19 cellular contexts compared by ENCODE assay signal in genomic region chr3:103126111-103126510, GRCh38.
DNase-seq lines count a peak whose midpoint lies in the region; ATAC-seq and TF ChIP-seq lines count a peak whose summit lies in the region.
"Had no signal": no experiment of that assay in that cellular context is flagged by ENCODE, and none has a peak within 500 bp of the region (broad histone marks: within the 10 kb centered on the region; RNA-seq: fewer than 3 reads in every experiment).

No MANE protein-coding gene starts in this region.

- no peaks in the 10 kb centered on the region for H3K27me3 ChIP-seq in effector memory CD4-positive, alpha-beta T cell (replicated peaks; ENCODE audit: control insufficient read depth, insufficient read depth, low read length, poor library complexity, severe bottlenecking)
- H3K27me3 ChIP-seq: body of pancreas, dorsolateral prefrontal cortex, neural progenitor cell, right lobe of liver had no signal

- DNase-seq in kidney tubule cell (ENCODE audit: low spot score) = peak; percentile 46
- DNase-seq in GM03348 (ENCODE audit: low spot score) = no peak
- no peak for DNase-seq in NCI-H1105 treated with DMSO at 0.1 percent for 48 hours (lab: John Stamatoyannopoulos, UW)
- no peak for DNase-seq in effector memory CD4-positive, alpha-beta T cell
- DNase-seq: activated CD4-positive, alpha-beta memory T cell treated with anti-CD3 and anti-CD28 coated beads, Interleukin-2, amount 10 ng/mL, durations not matched to agents 7 days and 5 days; activated effector memory CD4-positive, alpha-beta T cell treated with Interleukin-2 at 50 U/mL for 16 hours; body of pancreas; C1 segment of cervical spinal cord; dorsolateral prefrontal cortex; mammary epithelial cell; right lobe of liver; SIG-M5; stimulated activated CD4-positive, alpha-beta T cell treated with anti-CD3 and anti-CD28 coated beads, Interleukin-4, amount 100 ng/mL, for 4 hours had no signal

- H3K27ac Mint-ChIP-seq in stimulated activated memory B cell treated with anti-CD40 and anti-IgM and Interleukin-4, amounts not matched to agents 10 μg/mL and 1 μg/mL and 100 μg/mL, for 72 hours = no peak overlapping the region
- H3K27ac Mint-ChIP-seq: activated CD4-positive, alpha-beta memory T cell treated with anti-CD3 and anti-CD28 coated beads, Interleukin-2, amount 10 ng/mL, durations not matched to agents 7 days and 5 days; neural progenitor cell; stimulated activated effector memory CD8-positive, alpha-beta T cell treated with anti-CD3 and anti-CD28 coated beads, Interleukin-12 subunit alpha, Interleukin-12 subunit beta, amount 100 ng/mL, for 72 hours had no signal

- H3K4me1 Mint-ChIP-seq in stimulated activated memory B cell treated with anti-CD40 and anti-IgM and Interleukin-4, amounts not matched to agents 10 μg/mL and 1 μg/mL and 100 μg/mL, for 72 hours = no peaks in the 10 kb centered on the region
- H3K4me1 Mint-ChIP-seq: activated CD4-positive, alpha-beta memory T cell treated with anti-CD3 and anti-CD28 coated beads, Interleukin-2, amount 10 ng/mL, durations not matched to agents 7 days and 5 days; neural progenitor cell; stimulated activated effector memory CD8-positive, alpha-beta T cell treated with anti-CD3 and anti-CD28 coated beads, Interleukin-12 subunit alpha, Interleukin-12 subunit beta, amount 100 ng/mL, for 72 hours had no signal

- ATAC-seq in GM18861 (IDR thresholded peaks at IDR 0.05; ENCODE audit: unreplicated experiment) (peak; percentile 26), GM21786 (IDR thresholded peaks at IDR 0.05; ENCODE audit: unreplicated experiment) (peak; percentile 31)
- ATAC-seq in stimulated activated memory B cell treated with anti-CD40 and anti-IgM and Interleukin-4, amounts not matched to agents 10 μg/mL and 1 μg/mL and 100 μg/mL, for 72 hours = no peak
- ATAC-seq: body of pancreas; stimulated activated effector memory CD8-positive, alpha-beta T cell treated with anti-CD3 and anti-CD28 coated beads, Interleukin-12 subunit alpha, Interleukin-12 subunit beta, amount 100 ng/mL, for 72 hours had no signal

- H3K27ac ChIP-seq in effector memory CD4-positive, alpha-beta T cell (ENCODE audit: insufficient read depth, low read length, poor library complexity, severe bottlenecking) = no peak overlapping the region
- H3K27ac ChIP-seq: body of pancreas, dorsolateral prefrontal cortex, neural progenitor cell, right lobe of liver had no signal

- H3K4me1 ChIP-seq in effector memory CD4-positive, alpha-beta T cell (ENCODE audit: control insufficient read depth, insufficient read depth, low read length, poor library complexity, severe bottlenecking) = no peaks in the 10 kb centered on the region
- H3K4me1 ChIP-seq: body of pancreas, neural progenitor cell, right lobe of liver had no signal

- no peaks in the 10 kb centered on the region for H3K36me3 ChIP-seq in effector memory CD4-positive, alpha-beta T cell (ENCODE audit: control insufficient read depth, insufficient read depth, low read length)
- H3K36me3 ChIP-seq: neural progenitor cell, right lobe of liver had no signal

- no peaks in the 10 kb centered on the region for H3K9me3 ChIP-seq in effector memory CD4-positive, alpha-beta T cell (ENCODE audit: control insufficient read depth, low read length)
- H3K9me3 ChIP-seq: body of pancreas, right lobe of liver had no signal

- H3K27me3 Mint-ChIP-seq in stimulated activated memory B cell treated with anti-CD40 and anti-IgM and Interleukin-4, amounts not matched to agents 10 μg/mL and 1 μg/mL and 100 μg/mL, for 72 hours = no peaks in the 10 kb centered on the region
- H3K27me3 Mint-ChIP-seq: activated CD4-positive, alpha-beta memory T cell treated with anti-CD3 and anti-CD28 coated beads, Interleukin-2, amount 10 ng/mL, durations not matched to agents 7 days and 5 days had no signal

- H3K36me3 Mint-ChIP-seq in stimulated activated memory B cell treated with anti-CD40 and anti-IgM and Interleukin-4, amounts not matched to agents 10 μg/mL and 1 μg/mL and 100 μg/mL, for 72 hours = no peaks in the 10 kb centered on the region
- H3K36me3 Mint-ChIP-seq: neural progenitor cell; stimulated activated effector memory CD8-positive, alpha-beta T cell treated with anti-CD3 and anti-CD28 coated beads, Interleukin-12 subunit alpha, Interleukin-12 subunit beta, amount 100 ng/mL, for 72 hours had no signal

- peak; percentile 18; the same call in 1 of the 2 replicates for TF ChIP-seq RAD21 in Ishikawa (IDR thresholded peaks at IDR 0.05; ENCODE audit: low read depth)

- H3K4me3 ChIP-seq in effector memory CD4-positive, alpha-beta T cell (ENCODE audit: insufficient read depth, low read depth, low read length, poor library complexity, severe bottlenecking) = no peak overlapping the region
- H3K4me3 ChIP-seq: body of pancreas, dorsolateral prefrontal cortex, neural progenitor cell, right lobe of liver had no signal

- H3K4me3 Mint-ChIP-seq in stimulated activated memory B cell treated with anti-CD40 and anti-IgM and Interleukin-4, amounts not matched to agents 10 μg/mL and 1 μg/mL and 100 μg/mL, for 72 hours = no peak overlapping the region
- H3K4me3 Mint-ChIP-seq: activated CD4-positive, alpha-beta memory T cell treated with anti-CD3 and anti-CD28 coated beads, Interleukin-2, amount 10 ng/mL, durations not matched to agents 7 days and 5 days; neural progenitor cell; stimulated activated effector memory CD8-positive, alpha-beta T cell treated with anti-CD3 and anti-CD28 coated beads, Interleukin-12 subunit alpha, Interleukin-12 subunit beta, amount 100 ng/mL, for 72 hours had no signal

- no peaks in the 10 kb centered on the region for H3K9me3 Mint-ChIP-seq in stimulated activated memory B cell treated with anti-CD40 and anti-IgM and Interleukin-4, amounts not matched to agents 10 μg/mL and 1 μg/mL and 100 μg/mL, for 72 hours
- H3K9me3 Mint-ChIP-seq: activated CD4-positive, alpha-beta memory T cell treated with anti-CD3 and anti-CD28 coated beads, Interleukin-2, amount 10 ng/mL, durations not matched to agents 7 days and 5 days had no signal

- no peak for TF ChIP-seq EP300 in Ishikawa (IDR thresholded peaks at IDR 0.05; ENCODE audit: borderline replicate concordance)

TF ChIP-seq in Ishikawa, 13 proteins besides CTCF, POLR2A, EP300 and RAD21:
- TF ChIP-seq TEAD4 (IDR thresholded peaks at IDR 0.05) (no peak), NFIC (IDR thresholded peaks at IDR 0.05) (no peak), TAF1 (IDR thresholded peaks at IDR 0.05; ENCODE audit: low read depth) (no peak), USF1 (IDR thresholded peaks at IDR 0.05) (no peak), ZBTB7A (IDR thresholded peaks at IDR 0.05; ENCODE audit: low read depth) (no peak), CREB1 (IDR thresholded peaks at IDR 0.05; ENCODE audit: low read depth) (no peak), REST (IDR thresholded peaks at IDR 0.05; ENCODE audit: low read depth) (no peak), TCF12 (IDR thresholded peaks at IDR 0.05; ENCODE audit: low read depth) (no peak), EGR1 (IDR thresholded peaks at IDR 0.05) (no peak), FOXM1 (IDR thresholded peaks at IDR 0.05; ENCODE audit: borderline replicate concordance, low read depth) (no peak), YY1 (IDR thresholded peaks at IDR 0.05; ENCODE audit: low read depth) (no peak), CEBPB (IDR thresholded peaks at IDR 0.05) (no peak), MAX (IDR thresholded peaks at IDR 0.05) (no peak)
